8 cellular contexts compared by ENCODE assay signal in the genomic region with DNA sequence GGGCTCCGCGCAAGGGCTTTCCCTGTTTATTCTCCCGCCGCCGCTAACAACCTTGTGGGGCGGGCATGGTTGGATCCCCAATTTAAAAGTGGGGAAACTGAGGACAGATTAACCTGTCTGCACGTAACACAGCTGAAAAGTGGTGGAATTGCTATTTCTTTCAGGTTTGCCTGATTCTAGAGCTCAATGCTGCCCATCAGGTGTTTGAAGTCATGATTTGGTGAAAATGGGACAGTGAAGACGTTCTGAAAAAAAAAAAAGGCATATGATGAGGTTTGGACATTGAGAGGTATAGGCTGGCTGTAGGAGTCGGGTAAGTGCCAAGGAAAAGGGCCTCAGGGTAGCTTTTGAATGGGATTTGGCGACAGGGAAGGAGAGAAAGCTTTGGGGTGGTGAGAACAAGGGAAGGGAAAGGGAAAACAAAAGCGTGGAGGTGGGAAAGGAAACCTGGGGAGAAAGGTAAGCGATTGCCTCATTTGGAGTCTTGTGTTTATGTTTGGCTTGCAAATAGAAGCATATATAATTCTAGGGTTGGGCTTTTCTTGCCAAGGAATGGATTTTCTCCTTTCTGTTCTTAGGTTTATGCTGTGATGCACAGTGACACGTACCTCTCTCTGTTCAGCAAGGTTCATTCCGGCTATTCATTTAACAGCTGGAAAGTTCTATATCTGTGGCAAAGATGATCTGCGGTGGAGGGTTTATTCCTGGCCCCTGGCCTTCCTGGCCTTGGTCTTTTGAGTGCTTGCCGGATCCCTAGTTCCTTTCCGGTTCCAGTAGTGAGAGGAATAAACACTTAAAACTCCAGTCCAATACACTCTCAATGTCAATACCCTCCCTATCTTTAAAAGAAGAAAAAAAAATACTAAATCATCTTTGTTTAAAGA. TPM values are rescaled to one million over a fixed set of nuclear protein-coding genes. Genes with fewer than 3 reads are reported as not detected.
DNase-seq lines count a peak whose midpoint lies in the region; ATAC-seq and TF ChIP-seq lines count a peak whose summit lies in the region.

No MANE protein-coding gene starts in this region.

- DNase-seq in activated CD8-positive, alpha-beta memory T cell treated with anti-CD3 and anti-CD28 coated beads, Interleukin-2, amount 10 ng/mL, durations not matched to agents 7 days and 5 days: no peak
- DNase-seq in activated CD8-positive, alpha-beta memory T cell treated with anti-CD3 and anti-CD28 coated beads, Interleukin-2, amount 50 U/mL, for 4 hours: no peak
- DNase-seq in activated CD8-positive, alpha-beta T cell treated with anti-CD3 and anti-CD28 coated beads for 36 hours: no peak
- no peak for DNase-seq in substantia nigra (lab: John Stamatoyannopoulos, UW)
- no peak for DNase-seq in NCI-H526 treated with DMSO at 0.1 percent for 48 hours (lab: John Stamatoyannopoulos, UW)

- H3K27ac ChIP-seq in iPS-20b (ENCODE audit: low read length): no peak overlapping the region
- peak overlapping the region; percentile 88 for H3K27ac ChIP-seq in substantia nigra (ENCODE audit: low read depth, low read length, poor library complexity, severe bottlenecking)

- no peak for ATAC-seq in activated CD8-positive, alpha-beta memory T cell treated with anti-CD3 and anti-CD28 coated beads, Interleukin-2, amount 10 ng/mL, durations not matched to agents 7 days and 5 days
- no peak for ATAC-seq in activated CD8-positive, alpha-beta T cell treated with anti-CD3 and anti-CD28 coated beads for 36 hours
- ATAC-seq in HG02571 (IDR thresholded peaks at IDR 0.05; ENCODE audit: unreplicated experiment) (no peak), GM19023 (IDR thresholded peaks at IDR 0.05; ENCODE audit: unreplicated experiment) (no peak)

- intact Hi-C loops in activated CD8-positive, alpha-beta T cell treated with anti-CD3 and anti-CD28 coated beads for 36 hours (cut with micrococcal nuclease): loop anchor here (2.0 to 10.0 kb wide), 2 partner anchors 27 to 273 kb away; a partner anchor contains a TSS

- no peaks in the 10 kb centered on the region for H3K36me3 ChIP-seq in iPS-20b (ENCODE audit: insufficient read depth, low read depth, low read length)

- TF ChIP-seq CTCF in activated CD8-positive, alpha-beta T cell treated with anti-CD3 and anti-CD28 coated beads for 36 hours (IDR thresholded peaks at IDR 0.05): no peak

- POLR2A ChIA-PET in activated CD8-positive, alpha-beta T cell treated with anti-CD3 and anti-CD28 coated beads for 36 hours (lab: Charles Lee): interaction anchor here (0.8 to 4.2 kb wide), 9 partner anchors 15 to 275 kb away, joined by 3 to 39 read pairs (median 5); a partner anchor contains a TSS

- H3K9me3 ChIP-seq in iPS-20b (ENCODE audit: insufficient read depth, low read depth, low read length): no peaks in the 10 kb centered on the region

- peak overlapping the region; percentile 87 for H3K4me3 Mint-ChIP-seq in activated CD8-positive, alpha-beta memory T cell treated with anti-CD3 and anti-CD28 coated beads, Interleukin-2, amount 10 ng/mL, durations not matched to agents 7 days and 5 days
- peak overlapping the region; percentile 91 for H3K4me3 Mint-ChIP-seq in activated CD8-positive, alpha-beta T cell treated with anti-CD3 and anti-CD28 coated beads for 36 hours

- no peaks in the 10 kb centered on the region for H3K27me3 Mint-ChIP-seq in activated CD8-positive, alpha-beta memory T cell treated with anti-CD3 and anti-CD28 coated beads, Interleukin-2, amount 10 ng/mL, durations not matched to agents 7 days and 5 days
- no peaks in the 10 kb centered on the region for H3K27me3 Mint-ChIP-seq in activated CD8-positive, alpha-beta T cell treated with anti-CD3 and anti-CD28 coated beads for 36 hours

- H3K36me3 Mint-ChIP-seq in activated CD8-positive, alpha-beta memory T cell treated with anti-CD3 and anti-CD28 coated beads, Interleukin-2, amount 10 ng/mL, durations not matched to agents 7 days and 5 days: no peaks in the 10 kb centered on the region
- H3K36me3 Mint-ChIP-seq in activated CD8-positive, alpha-beta T cell treated with anti-CD3 and anti-CD28 coated beads for 36 hours (ENCODE audit: low read depth): peaks cover 4% of the 10 kb centered on the region

- H3K27me3 ChIP-seq in iPS-20b (ENCODE audit: insufficient read depth, low read length): peaks cover 22% of the 10 kb centered on the region

- H3K9ac ChIP-seq in iPS-20b (ENCODE audit: low read depth, low read length): peak overlapping the region; percentile 64; the same call in 1 of the 2 replicates

- CTCF ChIA-PET in activated CD8-positive, alpha-beta memory T cell treated with anti-CD3 and anti-CD28 coated beads, Interleukin-2, amount 10 ng/mL, durations not matched to agents 7 days and 5 days (lab: Charles Lee): interaction anchor here (0.7 to 1.6 kb wide), 5 partner anchors 28 to 268 kb away, joined by 3 to 9 read pairs (median 3); no protein-coding TSS in a partner anchor
- CTCF ChIA-PET in activated CD8-positive, alpha-beta T cell treated with anti-CD3 and anti-CD28 coated beads for 36 hours (lab: Charles Lee): interaction anchor here (1.1 to 6.0 kb wide), 6 partner anchors 10 to 152 kb away, joined by 3 to 52 read pairs (median 4); no protein-coding TSS in a partner anchor

- peaks cover 5% of the 10 kb centered on the region; the same call in 1 of the 2 replicates for H3K4me1 ChIP-seq in iPS-20b (ENCODE audit: insufficient read depth, low read length)

- peaks cover 34% of the 10 kb centered on the region for H3K4me1 Mint-ChIP-seq in activated CD8-positive, alpha-beta memory T cell treated with anti-CD3 and anti-CD28 coated beads, Interleukin-2, amount 10 ng/mL, durations not matched to agents 7 days and 5 days
- peaks cover 32% of the 10 kb centered on the region for H3K4me1 Mint-ChIP-seq in activated CD8-positive, alpha-beta T cell treated with anti-CD3 and anti-CD28 coated beads for 36 hours (ENCODE audit: low read depth)

- H3K4me3 ChIP-seq in iPS-20b (ENCODE audit: low read length): peak overlapping the region; percentile 91

- H3K9me3 Mint-ChIP-seq in activated CD8-positive, alpha-beta memory T cell treated with anti-CD3 and anti-CD28 coated beads, Interleukin-2, amount 10 ng/mL, durations not matched to agents 7 days and 5 days (ENCODE audit: low read depth): no peaks in the 10 kb centered on the region
- H3K9me3 Mint-ChIP-seq in activated CD8-positive, alpha-beta T cell treated with anti-CD3 and anti-CD28 coated beads for 36 hours: no peaks in the 10 kb centered on the region

- H3K27ac Mint-ChIP-seq in activated CD8-positive, alpha-beta memory T cell treated with anti-CD3 and anti-CD28 coated beads, Interleukin-2, amount 10 ng/mL, durations not matched to agents 7 days and 5 days: peak overlapping the region; percentile 80
- peak overlapping the region; percentile 89 for H3K27ac Mint-ChIP-seq in activated CD8-positive, alpha-beta T cell treated with anti-CD3 and anti-CD28 coated beads for 36 hours

RNA-seq across cellular contexts. Expression of a gene that starts 2.4 kb away (rescaled TPM):
- 10 to 100 TPM; 54.6 to 66.3 TPM for total RNA-seq in activated CD8-positive, alpha-beta memory T cell treated with anti-CD3 and anti-CD28 coated beads, Interleukin-2, amount 10 ng/mL, durations not matched to agents 7 days and 5 days
- total RNA-seq in activated CD8-positive, alpha-beta T cell treated with anti-CD3 and anti-CD28 coated beads for 36 hours: 10 to 100 TPM; 44.4 to 46.6 TPM
